In the genomic region with DNA sequence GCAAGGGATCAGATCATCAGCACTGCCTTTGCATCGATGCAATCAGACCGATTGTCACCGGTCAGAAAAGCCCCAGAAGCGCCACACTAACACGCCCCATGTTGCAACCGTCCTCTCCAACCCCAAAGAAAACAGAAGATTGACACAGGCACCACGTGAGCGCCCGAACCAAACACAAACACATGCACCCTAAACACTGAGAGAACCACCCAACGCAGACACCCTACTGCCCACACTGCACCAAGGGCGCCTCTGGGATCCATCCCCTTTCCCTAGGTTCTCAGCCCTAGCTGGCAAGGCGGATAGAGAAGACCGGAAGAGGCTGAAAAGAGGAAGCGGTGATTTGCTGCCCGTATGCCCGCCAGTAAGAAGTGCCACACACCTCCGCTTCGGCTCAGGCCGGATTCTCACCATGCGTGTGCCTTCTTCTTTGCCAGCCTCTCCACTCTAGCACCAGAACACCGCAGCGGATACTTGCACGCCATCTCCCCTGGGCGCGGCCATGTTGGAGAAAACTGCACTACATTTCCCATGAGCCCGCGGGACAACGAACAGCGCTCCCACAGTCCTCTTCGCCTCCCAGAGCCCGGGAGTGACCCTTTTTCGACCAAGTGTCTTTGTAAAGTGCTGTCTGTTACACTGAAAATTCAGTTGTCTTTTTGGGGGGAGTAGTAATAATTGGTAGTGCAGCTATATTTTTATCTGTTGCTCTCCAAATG, we compare ENCODE assay signal across 8 cellular contexts. TPM values are rescaled to one million over a fixed set of nuclear protein-coding genes. Genes with fewer than 3 reads are reported as not detected.
DNase-seq lines count a peak whose midpoint lies in the region; ATAC-seq, FAIRE-seq and TF ChIP-seq lines count a peak whose summit lies in the region.

A gene with protein sequence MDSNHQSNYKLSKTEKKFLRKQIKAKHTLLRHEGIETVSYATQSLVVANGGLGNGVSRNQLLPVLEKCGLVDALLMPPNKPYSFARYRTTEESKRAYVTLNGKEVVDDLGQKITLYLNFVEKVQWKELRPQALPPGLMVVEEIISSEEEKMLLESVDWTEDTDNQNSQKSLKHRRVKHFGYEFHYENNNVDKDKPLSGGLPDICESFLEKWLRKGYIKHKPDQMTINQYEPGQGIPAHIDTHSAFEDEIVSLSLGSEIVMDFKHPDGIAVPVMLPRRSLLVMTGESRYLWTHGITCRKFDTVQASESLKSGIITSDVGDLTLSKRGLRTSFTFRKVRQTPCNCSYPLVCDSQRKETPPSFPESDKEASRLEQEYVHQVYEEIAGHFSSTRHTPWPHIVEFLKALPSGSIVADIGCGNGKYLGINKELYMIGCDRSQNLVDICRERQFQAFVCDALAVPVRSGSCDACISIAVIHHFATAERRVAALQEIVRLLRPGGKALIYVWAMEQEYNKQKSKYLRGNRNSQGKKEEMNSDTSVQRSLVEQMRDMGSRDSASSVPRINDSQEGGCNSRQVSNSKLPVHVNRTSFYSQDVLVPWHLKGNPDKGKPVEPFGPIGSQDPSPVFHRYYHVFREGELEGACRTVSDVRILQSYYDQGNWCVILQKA (minus strand): TSS at position 517 of the 719 bp plus-strand sequence. CDS start 4,842 bp downstream, outside the sequence.

- H3K9me1 ChIP-seq in keratinocyte (ENCODE audit: control insufficient read depth, extremely low read depth, insufficient read depth, low read length) = peaks cover 4% of the 10 kb centered on the region

- dilution Hi-C loops in keratinocyte (cut with MboI; ENCODE audit: extremely low pct_ligation_motif_present, low sequenced_read_pairs) = no loop called here

- peaks cover 14% of the 10 kb centered on the region for H3K79me2 ChIP-seq in keratinocyte (ENCODE audit: control insufficient read depth, insufficient read depth, low read length)

- peak within 1 kb of the TSS; percentile 91 for H3K9ac ChIP-seq in keratinocyte (ENCODE audit: control insufficient read depth, extremely low read depth, insufficient read depth, low read length)

- H4K20me1 ChIP-seq in keratinocyte (ENCODE audit: control insufficient read depth, extremely low read depth, insufficient read depth, low read length) = no peaks in the 10 kb centered on the region

- H3K4me1 ChIP-seq in keratinocyte (ENCODE audit: control insufficient read depth, extremely low read depth, insufficient read depth, low read length) = peaks cover 34% of the 10 kb centered on the region

- H3K27ac ChIP-seq in keratinocyte (ENCODE audit: control insufficient read depth, insufficient read depth, low read length) = peak within 1 kb of the TSS; percentile 92

- TF ChIP-seq CTCF in WI38 (IDR thresholded peaks at IDR 0.05; ENCODE audit: low read depth, low read length) (no peak), cardiac fibroblast (IDR thresholded peaks at IDR 0.05; ENCODE audit: low read depth, low read length) (no peak), keratinocyte (optimal IDR thresholded peaks at IDR 0.05 in 1 of 3, IDR thresholded peaks at IDR 0.05 in 1 of 3, conservative IDR thresholded peaks at IDR 0.05 in 1 of 3; ENCODE audit: extremely low read depth in 1 of 3, insufficient read depth in 2 of 3, low read length in 3 of 3) (no peak)

- FAIRE-seq in keratinocyte (lab: Jason Lieb, UNC) = no peak

- ATAC-seq in HG03060 (IDR thresholded peaks at IDR 0.05; ENCODE audit: low read depth, unreplicated experiment) = peak; percentile 64

- no peaks in the 10 kb centered on the region for H3K27me3 ChIP-seq in keratinocyte (ENCODE audit: control insufficient read depth, extremely low read depth, insufficient read depth, low read length)

- DNase-seq in A172 (ENCODE audit: low spot score) = peak; percentile 44
- peak; percentile 72 for DNase-seq in NCI-H2171 treated with DMSO at 0.1 percent for 48 hours (lab: John Stamatoyannopoulos, UW)
- DNase-seq in cardiac fibroblast (ENCODE audit: low read depth in 2 of 2) = peak; percentile 67 to 73
- DNase-seq in keratinocyte (ENCODE audit: low read depth, low spot score) = no peak
- DNase-seq in stimulated activated CD4-positive, alpha-beta T cell treated with anti-CD3 and anti-CD28 coated beads, Interleukin-15, amount 100 ng/mL, for 1 hour (ENCODE audit: low read depth in 1 of 2, low spot score in 1 of 2) = peak; percentile 52 to 56

- no peaks in the 10 kb centered on the region for H3K9me3 ChIP-seq in keratinocyte (ENCODE audit: control insufficient read depth, low read depth, low read length)

- H3K4me2 ChIP-seq in keratinocyte (ENCODE audit: control insufficient read depth, extremely low read depth, insufficient read depth, low read depth, low read length) = peak within 1 kb of the TSS; percentile 93

- no peaks in the 10 kb centered on the region for H3K36me3 ChIP-seq in keratinocyte (ENCODE audit: control insufficient read depth in 2 of 2, extremely low read depth in 1 of 2, insufficient read depth in 2 of 2, low read length in 2 of 2)

- TF ChIP-seq POLR2A in GM18526 (IDR thresholded peaks at IDR 0.05; ENCODE audit: extremely low read depth, insufficient read length) = peak; percentile 54

- peak within 1 kb of the TSS; percentile 94 for H3K4me3 ChIP-seq in WI38 (ENCODE audit: low read depth, low read length)
- peak within 1 kb of the TSS; percentile 80 to 85 for H3K4me3 ChIP-seq in cardiac fibroblast (replicated peaks in 1 of 2; ENCODE audit: low read depth in 2 of 2, low read length in 2 of 2)
- peak within 1 kb of the TSS; percentile 65 to 89 (median 75) for H3K4me3 ChIP-seq in keratinocyte (ENCODE audit: control insufficient read depth in 2 of 3, extremely low read depth in 1 of 3, insufficient read depth in 2 of 3, low read depth in 1 of 3, low read length in 3 of 3)

- peak within 1 kb of the TSS; percentile 100 for H2AFZ ChIP-seq in keratinocyte (ENCODE audit: control insufficient read depth, low read length)

RNA-seq across cellular contexts. Expression of the gene that starts here (rescaled TPM):
- total RNA-seq in A172 (2014; rRNA removed; shearing (Covaris generic)) = 5.8 and 7.3 TPM in 2 replicates
- polyA plus RNA-seq in keratinocyte = 3.4 to 8.0 TPM (median 6.5 TPM) in 3 replicates
- polyA plus RNA-seq in keratinocyte (2011; ENCODE audit: low read depth) = 5.4 TPM
- 2.4 and 5.1 TPM in 2 replicates for polyA plus RNA-seq in keratinocyte (2011; cell fraction: cytosol; rRNA removed)
- polyA plus RNA-seq in keratinocyte (2011; cell fraction: nucleus; rRNA removed) = 3.4 and 4.7 TPM in 2 replicates
- 3.5 and 7.0 TPM in 2 replicates for polyA plus RNA-seq in keratinocyte (2012; ENCODE audit: low replicate concordance)
- 1.0 to 10.1 TPM (median 5.5 TPM) in 3 replicates for polyA minus RNA-seq in keratinocyte
- polyA minus RNA-seq in keratinocyte (2011; cell fraction: cytosol; rRNA and poly(A)+ RNA removed) = 5.9 TPM
- 2.5 and 4.7 TPM in 2 replicates for polyA minus RNA-seq in keratinocyte (2011; cell fraction: nucleus; rRNA and poly(A)+ RNA removed)
